9 cellular contexts compared by ENCODE assay signal in the genomic region with DNA sequence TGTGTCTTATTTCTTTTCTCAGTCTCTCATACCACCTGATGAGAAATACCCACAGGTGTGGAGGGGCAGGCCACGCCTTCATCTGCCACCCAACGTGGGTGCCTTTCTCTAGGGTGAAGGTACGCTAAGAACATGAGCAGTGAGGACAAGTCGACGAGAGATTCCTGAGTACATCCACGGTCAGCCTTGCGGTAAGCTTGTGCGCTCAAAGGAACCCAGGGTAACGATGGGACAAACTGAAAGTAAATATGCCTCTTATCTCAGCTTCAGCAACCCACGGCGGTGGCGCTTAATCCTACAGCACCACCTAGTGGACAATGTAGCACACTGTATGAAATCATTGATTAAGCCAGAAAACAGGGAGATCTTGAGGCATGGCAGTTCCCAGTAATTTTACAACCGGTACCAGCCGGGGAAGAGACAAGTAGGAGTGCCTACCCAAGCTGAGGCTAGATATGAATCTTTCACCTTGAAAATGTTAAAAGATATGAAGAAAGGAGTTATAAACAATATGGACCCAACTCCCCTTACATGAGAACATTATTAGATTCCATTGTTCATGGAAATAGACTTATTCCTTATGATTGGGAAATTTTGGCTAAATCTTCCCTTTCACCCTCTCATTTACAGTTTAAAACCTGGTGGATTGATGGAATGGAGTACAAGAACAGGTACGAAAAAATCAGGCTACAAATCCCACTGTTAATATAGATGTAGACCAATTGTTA.
DNase-seq lines count a peak whose midpoint lies in the region; ATAC-seq and TF ChIP-seq lines count a peak whose summit lies in the region.
"Had no signal": no experiment of that assay in that cellular context is flagged by ENCODE, and none has a peak within 500 bp of the region (broad histone marks: within the 10 kb centered on the region; RNA-seq: fewer than 3 reads in every experiment).

No MANE protein-coding gene starts in this region.

- peaks cover 5 to 8% of the 10 kb centered on the region in 2 donors for H3K4me1 ChIP-seq in adrenal gland (replicated peaks in 1 of 2)
- no peaks in the 10 kb centered on the region for H3K4me1 ChIP-seq in right cardiac atrium (ENCODE audit: control insufficient read depth, insufficient read depth, low read length)
- no peaks in the 10 kb centered on the region for H3K4me1 ChIP-seq in gastrocnemius medialis
- H3K4me1 ChIP-seq: A549 had no signal

- H3K27me3 ChIP-seq in SU-DHL-6 (ENCODE audit: low read length) (no peaks in the 10 kb centered on the region), adrenal gland (no peaks in the 10 kb centered on the region), right cardiac atrium (ENCODE audit: control insufficient read depth, insufficient read depth) (no peaks in the 10 kb centered on the region), gastrocnemius medialis (no peaks in the 10 kb centered on the region)

- no peaks in the 10 kb centered on the region for H3K79me2 ChIP-seq in SU-DHL-6 (ENCODE audit: insufficient read depth, low read length)

- H3K9me2 ChIP-seq in SU-DHL-6 (replicated peaks; ENCODE audit: insufficient read depth, low read length): no peaks in the 10 kb centered on the region

- H3K4me2 ChIP-seq in SU-DHL-6 (ENCODE audit: low read depth, low read length, poor library complexity, severe bottlenecking): peak overlapping the region; percentile 63
- H3K4me2 ChIP-seq: A549 had no signal

- ATAC-seq in right cardiac atrium (peak; percentile 90 to 91), gastrocnemius medialis (peak; percentile 33 to 58), HG02623 (IDR thresholded peaks at IDR 0.05; ENCODE audit: unreplicated experiment) (no peak)

- DNase-seq in NCI-H2081 (lab: John Stamatoyannopoulos, UW): peak; percentile 38 to 42
- no peak for DNase-seq in NCI-H2081 treated with DMSO at 0.1 percent for 48 hours (lab: John Stamatoyannopoulos, UW)
- DNase-seq in Kasumi-1 (lab: John Stamatoyannopoulos, UW): peak; percentile 72 to 75
- peak; percentile 53 to 86 (median 70) for DNase-seq in adrenal gland
- DNase-seq in right cardiac atrium: peak; percentile 41 to 79 (median 68)
- DNase-seq in gastrocnemius medialis: peak in 1 of 2 donors; percentile 21

- H3K27ac ChIP-seq in SU-DHL-6 (ENCODE audit: low read depth, low read length) (peak overlapping the region; percentile 37), adrenal gland (peak overlapping the region in 4 of 5 donors; percentile 13 to 73 (median 60)), right cardiac atrium (ENCODE audit: low read length) (no peak overlapping the region), gastrocnemius medialis (peak overlapping the region in 3 of 4 donors; percentile 56 to 62 (median 60))
- H3K27ac ChIP-seq: A549 had no signal

- H3K9ac ChIP-seq in SU-DHL-6 (ENCODE audit: low read length): peak overlapping the region; percentile 44; the same call in 1 of the 2 replicates

- intact Hi-C loops in adrenal gland (cut with DNase I) (no loop called here), right cardiac atrium (cut with DNase I) (no loop called here), gastrocnemius medialis (cut with DNase I; ENCODE audit: low total_unique reads) (no loop called here)

- no peaks in the 10 kb centered on the region for H3F3A ChIP-seq in SU-DHL-6 (ENCODE audit: insufficient read depth)

- 20 to 28% (median 23%) methylated on average over 15 of the region's 15 CpGs for WGBS in adrenal gland, 4 donors
- WGBS in right cardiac atrium: 29% methylated on average over 15 of the region's 15 CpGs

- H4K20me1 ChIP-seq in SU-DHL-6 (ENCODE audit: low read depth, low read length): no peaks in the 10 kb centered on the region

- H2AFZ ChIP-seq in SU-DHL-6 (ENCODE audit: low read depth, low read length, severe bottlenecking): peak overlapping the region; percentile 93

- in situ Hi-C loops in gastrocnemius medialis (cut with MboI; ENCODE audit: low sequenced_read_pairs in 4 of 4): no loop called here

- peaks cover 14% of the 10 kb centered on the region for H3K36me3 ChIP-seq in SU-DHL-6 (ENCODE audit: low read length)
- no peaks in the 10 kb centered on the region for H3K36me3 ChIP-seq in adrenal gland (replicated peaks in 1 of 2)
- H3K36me3 ChIP-seq in gastrocnemius medialis: no peaks in the 10 kb centered on the region

- H3K4me3 ChIP-seq in SU-DHL-6 (ENCODE audit: insufficient read depth, low read length, poor library complexity, severe bottlenecking): peak overlapping the region; percentile 42
- H3K4me3 ChIP-seq in adrenal gland: peak overlapping the region in 3 of 4 donors; percentile 29 to 57 (median 52)
- H3K4me3 ChIP-seq in right cardiac atrium (ENCODE audit: low read length): peak overlapping the region; percentile 11
- H3K4me3 ChIP-seq in gastrocnemius medialis: peak overlapping the region; percentile 43 to 63 (median 48)
- H3K4me3 ChIP-seq: A549 had no signal

- TF ChIP-seq POLR2A in adrenal gland (IDR thresholded peaks at IDR 0.05): peak; percentile 9 to 13
- TF ChIP-seq POLR2A in gastrocnemius medialis (IDR thresholded peaks at IDR 0.05): no peak

- TF ChIP-seq CTCF in SU-DHL-6 (IDR thresholded peaks at IDR 0.05; ENCODE audit: insufficient read depth, low read length, poor library complexity, severe bottlenecking) (peak; percentile 67), adrenal gland (IDR thresholded peaks at IDR 0.05) (peak; percentile 85 to 95 (median 93)), gastrocnemius medialis (IDR thresholded peaks at IDR 0.05 in 4 of 5, conservative IDR thresholded peaks at IDR 0.05 in 1 of 5) (peak; percentile 24 to 84 (median 74))

- H3K9me3 ChIP-seq in SU-DHL-6 (ENCODE audit: insufficient read depth, low read length) (peaks cover 15% of the 10 kb centered on the region), adrenal gland (replicated peaks in 1 of 3) (peaks cover 0 to 7% (median 4%) of the 10 kb centered on the region in 3 donors), right cardiac atrium (ENCODE audit: control insufficient read depth, low read length) (no peaks in the 10 kb centered on the region), gastrocnemius medialis (no peaks in the 10 kb centered on the region)

Comparison
In these comparisons a context has a peak if more than half of its experiments do, and no peak if none do; other contexts are left out.
1. POLR2A ChIP-seq: peak in adrenal gland (2 of 2); none in gastrocnemius medialis (0 of 2).
2. Peak in every context shown above with its lines, with median percentiles within 50 percentile points of each other: H3K4me3 ChIP-seq and CTCF ChIP-seq.